1 cellular context compared by ENCODE assay signal in the genomic region with DNA sequence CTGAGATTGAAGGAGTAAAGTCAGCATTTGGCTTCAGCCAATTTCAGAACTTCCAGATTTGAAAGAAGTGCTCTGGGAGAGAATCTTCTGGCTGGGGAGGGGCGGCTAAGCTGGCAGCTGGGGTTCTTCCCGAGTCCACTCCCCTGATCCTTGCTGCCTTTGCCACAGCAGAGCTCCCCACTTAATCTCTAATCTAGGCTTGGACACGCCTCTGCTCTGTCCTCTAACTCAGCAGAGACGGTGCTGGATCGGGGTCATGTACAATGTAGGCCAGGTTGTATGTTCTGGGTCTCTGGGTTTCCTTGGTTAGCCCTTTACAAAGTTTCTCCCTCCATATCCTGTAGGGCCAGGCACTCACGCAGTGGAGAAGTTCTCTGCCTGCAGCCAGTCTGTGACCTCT.
TF ChIP-seq lines count a peak whose summit lies in the region.

No MANE protein-coding gene starts in this region.

TF ChIP-seq in HepG2, 621 proteins besides CTCF, POLR2A, EP300 and RAD21:
- TF ChIP-seq MTA1 (CRISPR knock-in tag; IDR thresholded peaks at IDR 0.05; ENCODE audit: borderline replicate concordance) = no peak
- TF ChIP-seq CHD4 (IDR thresholded peaks at IDR 0.05; ENCODE audit: borderline replicate concordance, low read length) = no peak
- TF ChIP-seq SNAI1 (CRISPR knock-in tag; IDR thresholded peaks at IDR 0.05; ENCODE audit: borderline replicate concordance) = no peak
- TF ChIP-seq ZNF124 (CRISPR knock-in tag; IDR thresholded peaks at IDR 0.05) = no peak
- TF ChIP-seq ZNF660 (CRISPR knock-in tag; IDR thresholded peaks at IDR 0.05; ENCODE audit: borderline replicate concordance, low read depth) = no peak
- no peak for TF ChIP-seq ZNF678 (CRISPR knock-in tag; IDR thresholded peaks at IDR 0.05)
- no peak for TF ChIP-seq GTF2F1 (IDR thresholded peaks at IDR 0.05; ENCODE audit: low read length)
- TF ChIP-seq SMAD3 (CRISPR knock-in tag; IDR thresholded peaks at IDR 0.05) = no peak
- TF ChIP-seq, protein P1, sequence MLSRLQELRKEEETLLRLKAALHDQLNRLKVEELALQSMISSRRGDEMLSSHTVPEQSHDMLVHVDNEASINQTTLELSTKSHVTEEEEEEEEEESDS (CRISPR knock-in tag; IDR thresholded peaks at IDR 0.05; ENCODE audit: borderline replicate concordance) = no peak
